In the genomic region with DNA sequence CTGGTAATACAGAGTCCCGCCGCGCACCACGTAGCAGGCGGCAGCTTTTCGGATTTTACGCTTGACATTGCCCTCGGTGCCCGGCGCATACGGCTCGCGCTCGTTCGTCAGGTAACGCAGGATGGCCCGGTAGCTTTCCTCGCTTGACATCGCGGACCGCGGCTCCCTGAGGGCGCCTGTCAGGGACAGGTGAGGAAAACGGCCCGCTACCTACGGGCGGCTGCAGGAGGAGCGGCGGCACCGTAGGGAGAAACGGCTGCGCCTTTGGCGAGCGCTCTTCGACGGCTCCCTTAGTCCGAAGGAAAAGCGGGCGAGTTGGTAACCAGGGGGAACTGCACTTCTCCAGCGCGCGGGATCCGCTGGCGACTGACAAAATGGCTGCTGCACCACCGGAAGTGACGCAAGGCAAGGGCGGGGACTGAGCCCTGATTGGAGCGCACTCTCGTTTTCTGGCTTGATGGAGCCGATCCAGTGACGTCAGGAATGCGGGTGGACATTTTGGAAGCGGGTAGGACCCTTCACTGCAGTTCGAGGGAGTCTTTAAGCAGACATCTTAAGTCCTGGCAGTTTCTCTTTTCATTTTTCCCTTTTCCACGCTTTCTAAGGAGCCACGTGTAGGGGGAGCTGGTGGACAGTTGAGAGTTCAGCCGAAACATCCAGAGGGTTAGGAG, we compare ENCODE assay signal across 8 cellular contexts. TPM values are rescaled to one million over a fixed set of nuclear protein-coding genes. Genes with fewer than 3 reads are reported as not detected.
A peak's percentile ranks its signal among the peaks of the same experiment; 100 is the strongest.
DNase-seq lines count a peak whose midpoint lies in the region; ATAC-seq, FAIRE-seq and TF ChIP-seq lines count a peak whose summit lies in the region.

A gene with protein sequence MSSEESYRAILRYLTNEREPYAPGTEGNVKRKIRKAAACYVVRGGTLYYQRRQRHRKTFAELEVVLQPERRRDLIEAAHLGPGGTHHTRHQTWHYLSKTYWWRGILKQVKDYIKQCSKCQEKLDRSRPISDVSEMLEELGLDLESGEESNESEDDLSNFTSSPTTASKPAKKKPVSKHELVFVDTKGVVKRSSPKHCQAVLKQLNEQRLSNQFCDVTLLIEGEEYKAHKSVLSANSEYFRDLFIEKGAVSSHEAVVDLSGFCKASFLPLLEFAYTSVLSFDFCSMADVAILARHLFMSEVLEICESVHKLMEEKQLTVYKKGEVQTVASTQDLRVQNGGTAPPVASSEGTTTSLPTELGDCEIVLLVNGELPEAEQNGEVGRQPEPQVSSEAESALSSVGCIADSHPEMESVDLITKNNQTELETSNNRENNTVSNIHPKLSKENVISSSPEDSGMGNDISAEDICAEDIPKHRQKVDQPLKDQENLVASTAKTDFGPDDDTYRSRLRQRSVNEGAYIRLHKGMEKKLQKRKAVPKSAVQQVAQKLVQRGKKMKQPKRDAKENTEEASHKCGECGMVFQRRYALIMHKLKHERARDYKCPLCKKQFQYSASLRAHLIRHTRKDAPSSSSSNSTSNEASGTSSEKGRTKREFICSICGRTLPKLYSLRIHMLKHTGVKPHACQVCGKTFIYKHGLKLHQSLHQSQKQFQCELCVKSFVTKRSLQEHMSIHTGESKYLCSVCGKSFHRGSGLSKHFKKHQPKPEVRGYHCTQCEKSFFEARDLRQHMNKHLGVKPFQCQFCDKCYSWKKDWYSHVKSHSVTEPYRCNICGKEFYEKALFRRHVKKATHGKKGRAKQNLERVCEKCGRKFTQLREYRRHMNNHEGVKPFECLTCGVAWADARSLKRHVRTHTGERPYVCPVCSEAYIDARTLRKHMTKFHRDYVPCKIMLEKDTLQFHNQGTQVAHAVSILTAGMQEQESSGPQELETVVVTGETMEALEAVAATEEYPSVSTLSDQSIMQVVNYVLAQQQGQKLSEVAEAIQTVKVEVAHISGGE (minus strand): TSS at position 368 of the 671 bp plus-strand sequence. CDS start 218 bp downstream, at position 150.

- H4K20me1 ChIP-seq in GM12878 (ENCODE audit: control insufficient read depth, insufficient read depth) = no peaks in the 10 kb centered on the region

- peaks cover 8 to 19% of the 10 kb centered on the region in 2 experiments for H3K36me3 ChIP-seq in GM12878 (ENCODE audit: control insufficient read depth in 2 of 2, insufficient read depth in 2 of 2, low read length in 1 of 2)

- POLR2A ChIA-PET in GM12878 (lab: Charles Lee) = interaction anchor here (0.9 to 4.9 kb wide), 11 partner anchors 9 to 175 kb away, joined by 3 to 46 read pairs (median 3); a partner anchor contains a TSS

- TF ChIP-seq EP300 in GM12878 (IDR thresholded peaks at IDR 0.05; ENCODE audit: borderline replicate concordance in 1 of 2, control insufficient read depth in 1 of 2, low read depth in 2 of 2, low read length in 2 of 2) = 0 out of 4 replicates have a peak, but pooled peaks of 1 of the 2 experiments have one; percentile 14

- H3K27me3 ChIP-seq in GM12878 (replicated peaks in 1 of 2; ENCODE audit: control insufficient read depth in 2 of 2, insufficient read depth in 2 of 2, low read length in 1 of 2) = no peaks in the 10 kb centered on the region

- 2% methylated on average over 57 of the region's 57 CpGs for WGBS in GM12878 (ENCODE audit: insufficient coverage, insufficient replicate concordance, low lambda C conversion rate, missing lambda C conversion rate)

- H2AFZ ChIP-seq in GM12878 (ENCODE audit: control insufficient read depth, low read depth, low read length) = peak within 1 kb of the TSS; percentile 84

- in situ Hi-C loops in GM12878 (cut with MboI) = no loop called here

- intact Hi-C loops in GM12878 (cut with micrococcal nuclease; ENCODE audit: unreplicated experiment) = loop anchor here (1.0 to 5.0 kb wide), 5 partner anchors 9 to 265 kb away; a partner anchor contains a TSS

- ATAC-seq in GM18502 (IDR thresholded peaks at IDR 0.05; ENCODE audit: poor library complexity, unreplicated experiment) (peak; percentile 73), HG02943 (IDR thresholded peaks at IDR 0.05; ENCODE audit: low read depth, unreplicated experiment) (peak; percentile 76), GM12878 (peak; percentile 87)

- SMC1A ChIA-PET in GM12878 (lab: Charles Lee; ENCODE audit: uncharacterized antibody, unreplicated experiment) = interaction anchor here (1.1 to 2.5 kb wide), 6 partner anchors 10 to 103 kb away, joined by 3 to 11 read pairs (median 4); a partner anchor contains a TSS

- peak within 1 kb of the TSS; percentile 90 for H3K9ac ChIP-seq in GM12878 (ENCODE audit: control insufficient read depth, insufficient read depth, low read length)

- peak; percentile 9 to 55 (median 35); a peak in 3 of 6 replicates for TF ChIP-seq CTCF in GM12878 (IDR thresholded peaks at IDR 0.05 in 2 of 3, conservative IDR thresholded peaks at IDR 0.05 in 1 of 3; ENCODE audit: control insufficient read depth in 2 of 3, extremely low read depth in 1 of 3, insufficient read depth in 1 of 3, low read depth in 3 of 3, low read length in 3 of 3)

- H3K4me2 ChIP-seq in GM12878 (ENCODE audit: control insufficient read depth, insufficient read depth) = peak within 1 kb of the TSS; percentile 60

- H3K27ac ChIP-seq in GM12878 (ENCODE audit: control insufficient read depth, insufficient read depth) = peak within 1 kb of the TSS; percentile 86
- peak within 1 kb of the TSS; percentile 66 to 99 (median 96) for H3K27ac ChIP-seq in skin epidermis

- peak; percentile 98 for FAIRE-seq in GM12878 (lab: Jason Lieb, UNC)

- DNase-seq in SK-N-DZ (ENCODE audit: low spot score) = peak; percentile 100
- peak; percentile 99 for DNase-seq in GM12878 (ENCODE audit: low read depth, low spot score)
- DNase-seq in COLO668 (lab: John Stamatoyannopoulos, UW; ENCODE audit: unreplicated experiment) = no peak
- no peak for DNase-seq in GDM1 (lab: John Stamatoyannopoulos, UW)

- CTCF ChIA-PET in GM12878 (lab: Yijun Ruan, JAX) = interaction anchor here (0.6 to 2.4 kb wide), 9 partner anchors 8 to 551 kb away, joined by 3 to 13 read pairs (median 4); a partner anchor contains a TSS

- H3K79me2 ChIP-seq in GM12878 (ENCODE audit: control insufficient read depth, insufficient read depth, low read length) = peaks cover 49% of the 10 kb centered on the region

- H3K9me3 ChIP-seq in GM12878 (replicated peaks; ENCODE audit: control insufficient read depth, insufficient read depth, low read length) = no peaks in the 10 kb centered on the region

- TF ChIP-seq POLR2A in GM12878 (IDR thresholded peaks at IDR 0.05; ENCODE audit: low read depth, low read length) = peak; percentile 78

- no peaks in the 10 kb centered on the region for H3K4me1 ChIP-seq in GM12878 (ENCODE audit: control insufficient read depth, insufficient read depth, low read length)

- no TSS peak for BruUV-seq in GM12878 (replicated peaks; lab: Mats Ljungman, UMichigan)

- RAD21 ChIA-PET in GM12878 (lab: Charles Lee; ENCODE audit: unreplicated experiment) = interaction anchor here (0.5 to 2.2 kb wide), 6 partner anchors 10 to 180 kb away, joined by 3 to 10 read pairs (median 6); a partner anchor contains a TSS

- TF ChIP-seq RAD21 in GM12878 (IDR thresholded peaks at IDR 0.05; ENCODE audit: insufficient read depth, low read depth, low read length) = no peak

- H3K4me3 ChIP-seq in GM12878 (peak within 1 kb of the TSS; percentile 78), iPS-11a (ENCODE audit: low read depth, low read length) (peak within 1 kb of the TSS; percentile 96), skin epidermis (peak within 1 kb of the TSS; percentile 61 to 100 (median 97))

TF ChIP-seq in GM12878, 131 proteins besides CTCF, POLR2A, EP300 and RAD21 (continues in another document):
- TF ChIP-seq EZH2 (IDR thresholded peaks at IDR 0.05; ENCODE audit: borderline replicate concordance, control insufficient read depth, low read depth, low read length) = no peak
- TF ChIP-seq, protein P1, sequence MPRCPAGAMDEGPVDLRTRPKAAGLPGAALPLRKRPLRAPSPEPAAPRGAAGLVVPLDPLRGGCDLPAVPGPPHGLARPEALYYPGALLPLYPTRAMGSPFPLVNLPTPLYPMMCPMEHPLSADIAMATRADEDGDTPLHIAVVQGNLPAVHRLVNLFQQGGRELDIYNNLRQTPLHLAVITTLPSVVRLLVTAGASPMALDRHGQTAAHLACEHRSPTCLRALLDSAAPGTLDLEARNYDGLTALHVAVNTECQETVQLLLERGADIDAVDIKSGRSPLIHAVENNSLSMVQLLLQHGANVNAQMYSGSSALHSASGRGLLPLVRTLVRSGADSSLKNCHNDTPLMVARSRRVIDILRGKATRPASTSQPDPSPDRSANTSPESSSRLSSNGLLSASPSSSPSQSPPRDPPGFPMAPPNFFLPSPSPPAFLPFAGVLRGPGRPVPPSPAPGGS (IDR thresholded peaks at IDR 0.05; ENCODE audit: borderline replicate concordance, insufficient read depth, low read depth, low read length, poor library complexity, severe bottlenecking) = peak; percentile 46
- TF ChIP-seq SPI1 (IDR thresholded peaks at IDR 0.05; ENCODE audit: borderline replicate concordance, insufficient read depth, low read depth, low read length) = 0 out of 2 replicates have a peak, but pooled peaks have one; percentile 5
- TF ChIP-seq CREB1 (IDR thresholded peaks at IDR 0.05; ENCODE audit: low read depth) = peak; percentile 97

RNA-seq across cellular contexts. Expression of the gene that starts here (rescaled TPM):
- polyA plus RNA-seq in SK-N-DZ (2014; cell fraction: cytosol; rRNA removed) = 11.2 and 14.4 TPM in 2 replicates
- 13.7 and 15.9 TPM in 2 replicates for polyA plus RNA-seq in SK-N-DZ (2014; cell fraction: nucleus; rRNA removed)
- 64.9 and 66.7 TPM in 2 replicates for total RNA-seq in GM12878 (2013; cell fraction: nucleolus; rRNA removed)
- 23.8 and 28.4 TPM in 2 replicates for total RNA-seq in GM12878 (2014; rRNA removed)
- total RNA-seq in GM12878 (2014; rRNA removed; fragmentation: Illumina TruSeq; extraction: Trizol) = 25.7 and 26.4 TPM in 2 replicates
- 19.2 and 19.7 TPM in 2 replicates for total RNA-seq in GM12878 (2021)
- polyA plus RNA-seq in GM12878 (2011; ENCODE audit: low read depth) = 5.4 TPM
- 21.4 and 31.9 TPM in 2 replicates for polyA plus RNA-seq in GM12878 (2011; rRNA removed)
- polyA plus RNA-seq in GM12878 (2011; cell fraction: cytosol; rRNA removed) = 6.4 and 7.6 TPM in 2 replicates
- 16.2 and 20.1 TPM in 2 replicates for polyA plus RNA-seq in GM12878 (2011; cell fraction: nucleus; rRNA removed)
- polyA plus RNA-seq in GM12878 (2012) = 8.6 and 11.0 TPM in 2 replicates
- 20.5 and 25.5 TPM in 2 replicates for polyA plus RNA-seq in GM12878 (2014; fragmentation: Illumina TruSeq; extraction: Trizol)
- 1 to 10 TPM; 3.5 to 5.0 TPM for polyA plus RNA-seq in GM12878 (2014; fragmentation: Nextera tagmentation; extraction: Ambion mirVana)
- 14.3 and 15.0 TPM in 2 replicates for polyA plus RNA-seq in GM12878 (2014; rRNA removed)
- 10 to 100 TPM; 14.6 to 16.3 TPM for polyA plus RNA-seq in GM12878 (2016; fragmentation: Nextera tagmentation; extraction: Ambion mirVana)
- polyA minus RNA-seq in GM12878 (2011; rRNA and poly(A)+ RNA removed) = 22.4 and 28.2 TPM in 2 replicates
- 15.4 and 15.6 TPM in 2 replicates for polyA minus RNA-seq in GM12878 (2011; cell fraction: cytosol; rRNA and poly(A)+ RNA removed)
- 21.2 and 35.5 TPM in 2 replicates for polyA minus RNA-seq in GM12878 (2011; cell fraction: nucleus; rRNA and poly(A)+ RNA removed)

Comparison
In these comparisons a context has a peak if more than half of its experiments do, and no peak if none do; other contexts are left out.
1. DNase-seq: peak in SK-N-DZ (single experiment) and GM12878 (single experiment); none in COLO668 (single experiment) and GDM1 (single experiment).
2. Peak in every context shown above with its lines, with median percentiles within 50 percentile points of each other: ATAC-seq and H3K4me3 ChIP-seq.